ENCODE assay signal across 1 cellular context in genomic region chr10:68560201-68560915, GRCh38.
TF ChIP-seq lines count a peak whose summit lies in the region.

Gene TET1 (plus strand): TSS chr10:68560337. CDS start chr10:68572339, 12,002 bp downstream.

TF ChIP-seq in HepG2, 621 proteins besides CTCF, POLR2A, EP300 and RAD21 (continued from another document and continues in another):
- TF ChIP-seq ZNF280D (CRISPR knock-in tag; IDR thresholded peaks at IDR 0.05), result 0 out of 2 replicates have a peak, but pooled peaks have one; percentile 47
- TF ChIP-seq, protein P1, sequence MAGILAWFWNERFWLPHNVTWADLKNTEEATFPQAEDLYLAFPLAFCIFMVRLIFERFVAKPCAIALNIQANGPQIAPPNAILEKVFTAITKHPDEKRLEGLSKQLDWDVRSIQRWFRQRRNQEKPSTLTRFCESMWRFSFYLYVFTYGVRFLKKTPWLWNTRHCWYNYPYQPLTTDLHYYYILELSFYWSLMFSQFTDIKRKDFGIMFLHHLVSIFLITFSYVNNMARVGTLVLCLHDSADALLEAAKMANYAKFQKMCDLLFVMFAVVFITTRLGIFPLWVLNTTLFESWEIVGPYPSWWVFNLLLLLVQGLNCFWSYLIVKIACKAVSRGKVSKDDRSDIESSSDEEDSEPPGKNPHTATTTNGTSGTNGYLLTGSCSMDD (CRISPR knock-in tag; IDR thresholded peaks at IDR 0.05), result no peak
- TF ChIP-seq FOXP4 (CRISPR knock-in tag; IDR thresholded peaks at IDR 0.05), result no peak; the same call in 1 of the 2 replicates
- TF ChIP-seq ZNF678 (CRISPR knock-in tag; IDR thresholded peaks at IDR 0.05), result 0 out of 2 replicates have a peak, but pooled peaks have one; percentile 28
- peak; percentile 68; the same call in 1 of the 2 replicates for TF ChIP-seq GFI1 (CRISPR knock-in tag; IDR thresholded peaks at IDR 0.05; ENCODE audit: borderline replicate concordance)
- TF ChIP-seq MEF2D (CRISPR knock-in tag; IDR thresholded peaks at IDR 0.05), result peak; percentile 67
- peak; percentile 73 for TF ChIP-seq HDAC1 (CRISPR knock-in tag; IDR thresholded peaks at IDR 0.05)
- peak; percentile 84 for TF ChIP-seq SAP130 (CRISPR knock-in tag; IDR thresholded peaks at IDR 0.05; ENCODE audit: low read depth)
- no peak for TF ChIP-seq AKAP8 (CRISPR knock-in tag; IDR thresholded peaks at IDR 0.05)
- no peak for TF ChIP-seq ZNF724P (CRISPR knock-in tag; IDR thresholded peaks at IDR 0.05; ENCODE audit: borderline replicate concordance)
- TF ChIP-seq, protein P2, sequence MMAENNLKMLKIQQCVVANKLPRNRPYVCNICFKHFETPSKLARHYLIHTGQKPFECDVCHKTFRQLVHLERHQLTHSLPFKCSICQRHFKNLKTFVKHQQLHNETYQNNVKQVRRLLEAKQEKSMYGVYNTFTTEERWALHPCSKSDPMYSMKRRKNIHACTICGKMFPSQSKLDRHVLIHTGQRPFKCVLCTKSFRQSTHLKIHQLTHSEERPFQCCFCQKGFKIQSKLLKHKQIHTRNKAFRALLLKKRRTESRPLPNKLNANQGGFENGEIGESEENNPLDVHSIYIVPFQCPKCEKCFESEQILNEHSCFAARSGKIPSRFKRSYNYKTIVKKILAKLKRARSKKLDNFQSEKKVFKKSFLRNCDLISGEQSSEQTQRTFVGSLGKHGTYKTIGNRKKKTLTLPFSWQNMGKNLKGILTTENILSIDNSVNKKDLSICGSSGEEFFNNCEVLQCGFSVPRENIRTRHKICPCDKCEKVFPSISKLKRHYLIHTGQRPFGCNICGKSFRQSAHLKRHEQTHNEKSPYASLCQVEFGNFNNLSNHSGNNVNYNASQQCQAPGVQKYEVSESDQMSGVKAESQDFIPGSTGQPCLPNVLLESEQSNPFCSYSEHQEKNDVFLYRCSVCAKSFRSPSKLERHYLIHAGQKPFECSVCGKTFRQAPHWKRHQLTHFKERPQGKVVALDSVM (CRISPR knock-in tag; IDR thresholded peaks at IDR 0.05), result peak; percentile 61
- TF ChIP-seq HHEX (CRISPR knock-in tag; IDR thresholded peaks at IDR 0.05), result no peak
- 0 out of 2 replicates have a peak, but pooled peaks have one; percentile 68 for TF ChIP-seq TSC22D2 (CRISPR knock-in tag; IDR thresholded peaks at IDR 0.05; ENCODE audit: borderline replicate concordance)
- no peak for TF ChIP-seq ZNF207 (IDR thresholded peaks at IDR 0.05; ENCODE audit: borderline replicate concordance)
- TF ChIP-seq ZNF562 (CRISPR knock-in tag; IDR thresholded peaks at IDR 0.05; ENCODE audit: borderline replicate concordance), result no peak
- no peak for TF ChIP-seq ZNF3 (CRISPR knock-in tag; IDR thresholded peaks at IDR 0.05)
- no peak for TF ChIP-seq NBN (conservative IDR thresholded peaks at IDR 0.05)
- no peak for TF ChIP-seq ZNF333 (CRISPR knock-in tag; IDR thresholded peaks at IDR 0.05; ENCODE audit: borderline replicate concordance)
- TF ChIP-seq KAT7 (CRISPR knock-in tag; IDR thresholded peaks at IDR 0.05; ENCODE audit: borderline replicate concordance), result peak; percentile 79; the same call in 1 of the 2 replicates
- TF ChIP-seq JDP2 (CRISPR knock-in tag; IDR thresholded peaks at IDR 0.05; ENCODE audit: borderline replicate concordance), result no peak
- 0 out of 2 replicates have a peak, but pooled peaks have one; percentile 38 for TF ChIP-seq ZKSCAN8 (CRISPR knock-in tag; IDR thresholded peaks at IDR 0.05; ENCODE audit: borderline replicate concordance)
- TF ChIP-seq MYC (CRISPR knock-in tag; IDR thresholded peaks at IDR 0.05; ENCODE audit: borderline replicate concordance), result peak; percentile 27; the same call in 1 of the 2 replicates
- TF ChIP-seq ZNF350 (CRISPR knock-in tag; IDR thresholded peaks at IDR 0.05; ENCODE audit: borderline replicate concordance, low read depth), result peak; percentile 74; the same call in 1 of the 2 replicates
- TF ChIP-seq, protein P3, sequence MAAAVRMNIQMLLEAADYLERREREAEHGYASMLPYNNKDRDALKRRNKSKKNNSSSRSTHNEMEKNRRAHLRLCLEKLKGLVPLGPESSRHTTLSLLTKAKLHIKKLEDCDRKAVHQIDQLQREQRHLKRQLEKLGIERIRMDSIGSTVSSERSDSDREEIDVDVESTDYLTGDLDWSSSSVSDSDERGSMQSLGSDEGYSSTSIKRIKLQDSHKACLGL (CRISPR knock-in tag; IDR thresholded peaks at IDR 0.05), result peak; percentile 74
- no peak for TF ChIP-seq SCMH1 (CRISPR knock-in tag; IDR thresholded peaks at IDR 0.05; ENCODE audit: borderline replicate concordance)
- no peak for TF ChIP-seq RFX5 (IDR thresholded peaks at IDR 0.05; ENCODE audit: low read depth, low read length)
- no peak for TF ChIP-seq POLR2AphosphoS2 (IDR thresholded peaks at IDR 0.05; ENCODE audit: low read depth, low read length)
- TF ChIP-seq, protein P4, sequence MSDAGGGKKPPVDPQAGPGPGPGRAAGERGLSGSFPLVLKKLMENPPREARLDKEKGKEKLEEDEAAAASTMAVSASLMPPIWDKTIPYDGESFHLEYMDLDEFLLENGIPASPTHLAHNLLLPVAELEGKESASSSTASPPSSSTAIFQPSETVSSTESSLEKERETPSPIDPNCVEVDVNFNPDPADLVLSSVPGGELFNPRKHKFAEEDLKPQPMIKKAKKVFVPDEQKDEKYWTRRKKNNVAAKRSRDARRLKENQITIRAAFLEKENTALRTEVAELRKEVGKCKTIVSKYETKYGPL (CRISPR knock-in tag; IDR thresholded peaks at IDR 0.05), result no peak
- TF ChIP-seq ZMYM2 (CRISPR knock-in tag; IDR thresholded peaks at IDR 0.05), result no peak; the same call in 1 of the 2 replicates
- no peak for TF ChIP-seq NFE2L2 (IDR thresholded peaks at IDR 0.05; ENCODE audit: low read length)
- no peak for TF ChIP-seq FOXA1 (IDR thresholded peaks at IDR 0.05)
- TF ChIP-seq FOXA1 (CRISPR knock-in tag; IDR thresholded peaks at IDR 0.05), result no peak
- TF ChIP-seq REPIN1 (CRISPR knock-in tag; IDR thresholded peaks at IDR 0.05; ENCODE audit: borderline replicate concordance, low read depth), result peak; percentile 76
- TF ChIP-seq ZNF354B (CRISPR knock-in tag; IDR thresholded peaks at IDR 0.05), result 0 out of 2 replicates have a peak, but pooled peaks have one; percentile 39
- TF ChIP-seq ZNF652 (CRISPR knock-in tag; IDR thresholded peaks at IDR 0.05; ENCODE audit: borderline replicate concordance, low read depth), result no peak
- no peak for TF ChIP-seq BCLAF1 (IDR thresholded peaks at IDR 0.05)
- TF ChIP-seq MED8 (CRISPR knock-in tag; IDR thresholded peaks at IDR 0.05; ENCODE audit: insufficient replicate concordance), result peak; percentile 45
- peak; percentile 17; the same call in 1 of the 2 replicates for TF ChIP-seq MIXL1 (CRISPR knock-in tag; IDR thresholded peaks at IDR 0.05)
- TF ChIP-seq, protein P5, sequence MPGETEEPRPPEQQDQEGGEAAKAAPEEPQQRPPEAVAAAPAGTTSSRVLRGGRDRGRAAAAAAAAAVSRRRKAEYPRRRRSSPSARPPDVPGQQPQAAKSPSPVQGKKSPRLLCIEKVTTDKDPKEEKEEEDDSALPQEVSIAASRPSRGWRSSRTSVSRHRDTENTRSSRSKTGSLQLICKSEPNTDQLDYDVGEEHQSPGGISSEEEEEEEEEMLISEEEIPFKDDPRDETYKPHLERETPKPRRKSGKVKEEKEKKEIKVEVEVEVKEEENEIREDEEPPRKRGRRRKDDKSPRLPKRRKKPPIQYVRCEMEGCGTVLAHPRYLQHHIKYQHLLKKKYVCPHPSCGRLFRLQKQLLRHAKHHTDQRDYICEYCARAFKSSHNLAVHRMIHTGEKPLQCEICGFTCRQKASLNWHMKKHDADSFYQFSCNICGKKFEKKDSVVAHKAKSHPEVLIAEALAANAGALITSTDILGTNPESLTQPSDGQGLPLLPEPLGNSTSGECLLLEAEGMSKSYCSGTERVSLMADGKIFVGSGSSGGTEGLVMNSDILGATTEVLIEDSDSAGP (CRISPR knock-in tag; IDR thresholded peaks at IDR 0.05; ENCODE audit: borderline replicate concordance), result peak; percentile 89; the same call in 1 of the 2 replicates
- TF ChIP-seq ZNF879 (CRISPR knock-in tag; IDR thresholded peaks at IDR 0.05), result no peak; the same call in 1 of the 2 replicates
- TF ChIP-seq SNAPC2 (CRISPR knock-in tag; IDR thresholded peaks at IDR 0.05), result peak; percentile 65; the same call in 1 of the 2 replicates
- no peak; the same call in 1 of the 2 replicates for TF ChIP-seq ZNF773 (CRISPR knock-in tag; IDR thresholded peaks at IDR 0.05; ENCODE audit: borderline replicate concordance)
- peak; percentile 92; the same call in 1 of the 2 replicates for TF ChIP-seq ZNF83 (CRISPR knock-in tag; IDR thresholded peaks at IDR 0.05; ENCODE audit: borderline replicate concordance)
- 0 out of 2 replicates have a peak, but pooled peaks have one; percentile 23 for TF ChIP-seq MTF1 (CRISPR knock-in tag; IDR thresholded peaks at IDR 0.05)
- no peak for TF ChIP-seq RORA (CRISPR knock-in tag; IDR thresholded peaks at IDR 0.05)
- peak; percentile 71 for TF ChIP-seq SALL1 (CRISPR knock-in tag; IDR thresholded peaks at IDR 0.05)
- peak; percentile 62 for TF ChIP-seq HDAC2 (CRISPR knock-in tag; IDR thresholded peaks at IDR 0.05)
- TF ChIP-seq, protein P6, sequence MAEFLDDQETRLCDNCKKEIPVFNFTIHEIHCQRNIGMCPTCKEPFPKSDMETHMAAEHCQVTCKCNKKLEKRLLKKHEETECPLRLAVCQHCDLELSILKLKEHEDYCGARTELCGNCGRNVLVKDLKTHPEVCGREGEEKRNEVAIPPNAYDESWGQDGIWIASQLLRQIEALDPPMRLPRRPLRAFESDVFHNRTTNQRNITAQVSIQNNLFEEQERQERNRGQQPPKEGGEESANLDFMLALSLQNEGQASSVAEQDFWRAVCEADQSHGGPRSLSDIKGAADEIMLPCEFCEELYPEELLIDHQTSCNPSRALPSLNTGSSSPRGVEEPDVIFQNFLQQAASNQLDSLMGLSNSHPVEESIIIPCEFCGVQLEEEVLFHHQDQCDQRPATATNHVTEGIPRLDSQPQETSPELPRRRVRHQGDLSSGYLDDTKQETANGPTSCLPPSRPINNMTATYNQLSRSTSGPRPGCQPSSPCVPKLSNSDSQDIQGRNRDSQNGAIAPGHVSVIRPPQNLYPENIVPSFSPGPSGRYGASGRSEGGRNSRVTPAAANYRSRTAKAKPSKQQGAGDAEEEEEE (CRISPR knock-in tag; IDR thresholded peaks at IDR 0.05; ENCODE audit: borderline replicate concordance), result no peak
- TF ChIP-seq ZNF841 (CRISPR knock-in tag; IDR thresholded peaks at IDR 0.05; ENCODE audit: borderline replicate concordance), result no peak
